In genomic region chr3:150887031-150887430, GRCh38 we compare ENCODE assay signal across 31 cellular contexts. TPM values are rescaled to one million over a fixed set of nuclear protein-coding genes. Genes with fewer than 3 reads are reported as not detected.
"Had no signal": no experiment of that assay in that cellular context is flagged by ENCODE, and none has a peak within 500 bp of the region (broad histone marks: within the 10 kb centered on the region; RNA-seq: fewer than 3 reads in every experiment).

No MANE protein-coding gene starts in this region.

- H2AFZ ChIP-seq: parathyroid adenoma had no signal

- H3K27me3 ChIP-seq: heart left ventricle, stomach, suprapubic skin, transverse colon, uterus had no signal

- H3K79me2 ChIP-seq: parathyroid adenoma had no signal

- H3K9ac ChIP-seq: parathyroid adenoma had no signal

- H3K4me3 Mint-ChIP-seq: activated naive CD8-positive, alpha-beta T cell treated with anti-CD3 and anti-CD28 coated beads for 36 hours; activated T-cell treated with anti-CD3 and anti-CD28 coated beads, Interleukin-2, amount 50 U/mL, for 4 hours; nephron progenitor cell; stimulated activated memory B cell treated with anti-CD40 and anti-IgM and Interleukin-4, amounts not matched to agents 10 μg/mL and 1 μg/mL and 100 μg/mL, for 72 hours; WTC11 had no signal

- ATAC-seq: activated T-cell treated with anti-CD3 and anti-CD28 coated beads, Interleukin-2, amount 50 U/mL, for 4 hours; heart left ventricle; left colon; right cardiac atrium; stimulated activated memory B cell treated with anti-CD40 and anti-IgM and Interleukin-4, amounts not matched to agents 10 μg/mL and 1 μg/mL and 100 μg/mL, for 72 hours; WTC11 had no signal

- H3K4me1 ChIP-seq: parathyroid adenoma, stomach, suprapubic skin, transverse colon, uterus had no signal

- H3K36me3 Mint-ChIP-seq: activated naive CD8-positive, alpha-beta T cell treated with anti-CD3 and anti-CD28 coated beads for 36 hours; stimulated activated memory B cell treated with anti-CD40 and anti-IgM and Interleukin-4, amounts not matched to agents 10 μg/mL and 1 μg/mL and 100 μg/mL, for 72 hours had no signal

- H3K9me3 ChIP-seq: transverse colon, uterus had no signal

- H3K9me3 Mint-ChIP-seq: activated naive CD8-positive, alpha-beta T cell treated with anti-CD3 and anti-CD28 coated beads for 36 hours; activated T-helper 2 cell treated with anti-CD3 and anti-CD28 coated beads, Interferon-gamma antibody, Interleukin-2, Interleukin-4, amounts not matched to agents 10 μg/mL and 5 μg/mL and 100 μg/mL, durations not matched to agents 14 hours and 24 hours and 36 hours had no signal

- DNase-seq: activated CD8-positive, alpha-beta memory T cell treated with anti-CD3 and anti-CD28 coated beads, Interleukin-2, amount 50 U/mL, for 48 hours; activated naive CD4-positive, alpha-beta T cell; activated naive CD8-positive, alpha-beta T cell treated with anti-CD3 and anti-CD28 coated beads for 36 hours; activated T-cell treated with anti-CD3 and anti-CD28 coated beads, Interleukin-2, amount 50 U/mL, for 4 hours; amniotic stem cell; dermis blood vessel endothelial cell; effector CD8-positive, alpha-beta T cell; heart left ventricle; left colon; mesenchymal stem cell; nephron progenitor cell; right cardiac atrium; stimulated activated CD4-positive, alpha-beta T cell treated with anti-CD3 and anti-CD28 coated beads, Interleukin-1b, Interleukin-23, amount 100 ng/mL, for 48 hours; stomach; T-helper 9 cell; transverse colon; uterus had no signal

- FAIRE-seq: keratinocyte had no signal

- H3K4me3 ChIP-seq: heart left ventricle, skin epidermis, stomach, suprapubic skin, transverse colon, uterus had no signal

- H3K27ac ChIP-seq: heart left ventricle, parathyroid adenoma, skin epidermis, stomach, suprapubic skin, transverse colon, uterus had no signal

- H3K4me1 Mint-ChIP-seq: activated naive CD8-positive, alpha-beta T cell treated with anti-CD3 and anti-CD28 coated beads for 36 hours; stimulated activated memory B cell treated with anti-CD40 and anti-IgM and Interleukin-4, amounts not matched to agents 10 μg/mL and 1 μg/mL and 100 μg/mL, for 72 hours had no signal

- H3K27ac Mint-ChIP-seq: activated naive CD8-positive, alpha-beta T cell treated with anti-CD3 and anti-CD28 coated beads for 36 hours; activated T-helper 2 cell treated with anti-CD3 and anti-CD28 coated beads, Interferon-gamma antibody, Interleukin-2, Interleukin-4, amounts not matched to agents 10 μg/mL and 5 μg/mL and 100 μg/mL, durations not matched to agents 14 hours and 24 hours and 36 hours; nephron progenitor cell; stimulated activated memory B cell treated with anti-CD40 and anti-IgM and Interleukin-4, amounts not matched to agents 10 μg/mL and 1 μg/mL and 100 μg/mL, for 72 hours; WTC11 had no signal

- H3K36me3 ChIP-seq: heart left ventricle, stomach, suprapubic skin, transverse colon, uterus had no signal

RNA-seq across cellular contexts. Expression of gene MINDY4B, which starts 18.2 kb away (rescaled TPM):
- total RNA-seq: activated CD8-positive, alpha-beta memory T cell treated with anti-CD3 and anti-CD28 coated beads for 36 hours; activated naive CD8-positive, alpha-beta T cell treated with anti-CD3 and anti-CD28 coated beads for 36 hours; activated T-cell treated with anti-CD3 and anti-CD28 coated beads, Interleukin-2, amount 50 U/mL, for 4 hours; activated T-helper 2 cell treated with anti-CD3 and anti-CD28 coated beads, Interferon-gamma antibody, Interleukin-2, Interleukin-4, amounts not matched to agents 10 μg/mL and 5 μg/mL and 100 μg/mL, durations not matched to agents 14 hours and 24 hours and 36 hours; cardiac septum; dermis blood vessel endothelial cell; left colon; lower leg skin; mononuclear cell; pulmonary artery endothelial cell; right cardiac atrium; stomach; suprapubic skin; T-helper 1 cell treated with Interleukin-12 subunit alpha and Interleukin-12 subunit beta and Interleukin-4 antibody, amounts not matched to agents 30 ng/mL and 1 ng/mL, for 36 hours; transverse colon; uterus; WTC11 had no signal
- polyA plus RNA-seq: esophagus, heart left ventricle, keratinocyte, right cardiac atrium, stomach had no signal
